In genomic region chr16:50467943-50468748, GRCh38 we compare ENCODE assay signal across 9 cellular contexts.
DNase-seq lines count a peak whose midpoint lies in the region; ATAC-seq and TF ChIP-seq lines count a peak whose summit lies in the region.
"Had no signal": no experiment of that assay in that cellular context is flagged by ENCODE, and none has a peak within 500 bp of the region (broad histone marks: within the 10 kb centered on the region; RNA-seq: fewer than 3 reads in every experiment).

No MANE protein-coding gene starts in this region.

- H3K9me3 ChIP-seq in muscle layer of colon (ENCODE audit: low read length), result no peaks in the 10 kb centered on the region

- peak overlapping the region in 1 of 5 experiments; percentile 81 for H3K27ac Mint-ChIP-seq in brain

- peak overlapping the region; percentile 23 to 31 for H3K4me3 ChIP-seq in muscle layer of colon (ENCODE audit: low read depth in 1 of 2, low read length in 2 of 2)

- no peak for TF ChIP-seq CTCF in brain (conservative IDR thresholded peaks at IDR 0.05)

- peaks cover 42% of the 10 kb centered on the region for H3K27me3 Mint-ChIP-seq in brain

- peaks cover 28% of the 10 kb centered on the region for H3K4me1 Mint-ChIP-seq in brain

- H3K9ac ChIP-seq in muscle layer of colon (ENCODE audit: low read length), result no peak overlapping the region

- ATAC-seq in HG03135 (IDR thresholded peaks at IDR 0.05; ENCODE audit: unreplicated experiment) (no peak), HG03025 (IDR thresholded peaks at IDR 0.05; ENCODE audit: low FRiP score, unreplicated experiment) (no peak)

- no peaks in the 10 kb centered on the region for H3K36me3 ChIP-seq in muscle layer of colon (ENCODE audit: insufficient read depth, low read length)

- peaks cover 4 to 19% (median 11%) of the 10 kb centered on the region in 5 experiments for H3K9me3 Mint-ChIP-seq in brain

- H3K27ac ChIP-seq in muscle layer of colon (ENCODE audit: low read depth, low read length), result no peak overlapping the region
- H3K27ac ChIP-seq: 22Rv1 had no signal

- peak; percentile 87 for DNase-seq in DMS 273 (lab: John Stamatoyannopoulos, UW; ENCODE audit: unreplicated experiment)
- no peak for DNase-seq in DMS 273 treated with DMSO at 0.1 percent for 48 hours (lab: John Stamatoyannopoulos, UW)
- peak; percentile 39 for DNase-seq in NCI-H1694 (lab: John Stamatoyannopoulos, UW)
- no peak for DNase-seq in DMS79 treated with DMSO at 0.1 percent for 48 hours (lab: John Stamatoyannopoulos, UW)

- H3K27me3 ChIP-seq in muscle layer of colon (ENCODE audit: control insufficient read depth in 1 of 2, insufficient read depth in 2 of 2, low read length in 2 of 2), result no peaks in the 10 kb centered on the region

- peak overlapping the region; percentile 61 to 77 (median 70) for H3K4me3 Mint-ChIP-seq in brain

- no peaks in the 10 kb centered on the region for H3K4me1 ChIP-seq in muscle layer of colon (ENCODE audit: insufficient read depth, low read length)

- no peaks in the 10 kb centered on the region for H3K36me3 Mint-ChIP-seq in brain

Comparison
In these comparisons a context has a peak if more than half of its experiments do, and no peak if none do; other contexts are left out.
1. DNase-seq: peak in DMS 273 (single experiment) and NCI-H1694 (single experiment); none in DMS 273 treated with DMSO at 0.1 percent for 48 hours (single experiment) and DMS79 treated with DMSO at 0.1 percent for 48 hours (single experiment).